ENCODE assay signal across 22 cellular contexts in genomic region chr7:36039671-36040070, GRCh38.
"Had no signal": no experiment of that assay in that cellular context is flagged by ENCODE, and none has a peak within 500 bp of the region (broad histone marks: within the 10 kb centered on the region; RNA-seq: fewer than 3 reads in every experiment).

No MANE protein-coding gene starts in this region.

- H3K9me3 Mint-ChIP-seq: activated CD4-positive, alpha-beta memory T cell treated with anti-CD3 and anti-CD28 coated beads for 36 hours; activated CD4-positive, alpha-beta T cell treated with anti-CD3 and anti-CD28 coated beads, Interleukin-2, amount 10 ng/mL, durations not matched to agents 24 days and 14 days; activated naive CD4-positive, alpha-beta T cell treated with anti-CD3 and anti-CD28 coated beads, Interleukin-2, amount 10 ng/mL, durations not matched to agents 7 days and 5 days; activated naive CD8-positive, alpha-beta T cell treated with anti-CD3 and anti-CD28 coated beads, Interleukin-2, amount 10 ng/mL, durations not matched to agents 7 days and 5 days; activated T-cell treated with anti-CD3 and anti-CD28 coated beads, Interleukin-2, amount 50 U/mL, for 24 hours; endodermal cell; naive thymus-derived CD8-positive, alpha-beta T cell; type B pancreatic cell had no signal

- H3K27me3 ChIP-seq: esophagus squamous epithelium, left lung, right lobe of liver had no signal

- H3K4me1 Mint-ChIP-seq: activated CD4-positive, alpha-beta T cell treated with anti-CD3 and anti-CD28 coated beads, Interleukin-2, amount 10 ng/mL, durations not matched to agents 24 days and 14 days; activated naive CD4-positive, alpha-beta T cell treated with anti-CD3 and anti-CD28 coated beads, Interleukin-2, amount 10 ng/mL, durations not matched to agents 7 days and 5 days; activated naive CD8-positive, alpha-beta T cell treated with anti-CD3 and anti-CD28 coated beads, Interleukin-2, amount 10 ng/mL, durations not matched to agents 7 days and 5 days had no signal

- H3K4me3 Mint-ChIP-seq: activated CD4-positive, alpha-beta memory T cell treated with anti-CD3 and anti-CD28 coated beads for 36 hours; activated CD4-positive, alpha-beta T cell treated with anti-CD3 and anti-CD28 coated beads, Interleukin-2, amount 10 ng/mL, durations not matched to agents 24 days and 14 days; activated naive CD4-positive, alpha-beta T cell treated with anti-CD3 and anti-CD28 coated beads, Interleukin-2, amount 10 ng/mL, durations not matched to agents 7 days and 5 days; activated naive CD8-positive, alpha-beta T cell treated with anti-CD3 and anti-CD28 coated beads, Interleukin-2, amount 10 ng/mL, durations not matched to agents 7 days and 5 days; activated T-cell treated with anti-CD3 and anti-CD28 coated beads, Interleukin-2, amount 50 U/mL, for 24 hours; endodermal cell; naive thymus-derived CD8-positive, alpha-beta T cell; type B pancreatic cell had no signal

- H3K36me3 Mint-ChIP-seq: activated CD4-positive, alpha-beta memory T cell treated with anti-CD3 and anti-CD28 coated beads for 36 hours; activated naive CD4-positive, alpha-beta T cell treated with anti-CD3 and anti-CD28 coated beads, Interleukin-2, amount 10 ng/mL, durations not matched to agents 7 days and 5 days; activated naive CD8-positive, alpha-beta T cell treated with anti-CD3 and anti-CD28 coated beads, Interleukin-2, amount 10 ng/mL, durations not matched to agents 7 days and 5 days; naive thymus-derived CD8-positive, alpha-beta T cell; type B pancreatic cell had no signal

- H3K9me3 ChIP-seq: esophagus squamous epithelium, left lung, right lobe of liver, thoracic aorta had no signal

- DNase-seq: activated CD4-positive, alpha-beta memory T cell treated with anti-CD3 and anti-CD28 coated beads for 36 hours; activated CD4-positive, alpha-beta T cell treated with anti-CD3 and anti-CD28 coated beads, Interleukin-2, amount 10 ng/mL, durations not matched to agents 24 days and 14 days; activated CD4-positive, CD25-positive, alpha-beta regulatory T cell treated with anti-CD3 and anti-CD28 coated beads, Interleukin-2, amount 50 U/mL, for 72 hours; activated CD8-positive, alpha-beta memory T cell treated with anti-CD3 and anti-CD28 coated beads, Interleukin-2, amount 50 U/mL, for 4 hours; activated gamma-delta T cell; activated naive CD4-positive, alpha-beta T cell treated with anti-CD3 and anti-CD28 coated beads, Interleukin-2, amount 10 ng/mL, durations not matched to agents 7 days and 5 days; activated naive CD8-positive, alpha-beta T cell treated with anti-CD3 and anti-CD28 coated beads, Interleukin-2, amount 10 ng/mL, durations not matched to agents 7 days and 5 days; activated T-cell treated with anti-CD3 and anti-CD28 coated beads, Interleukin-2, amount 50 U/mL, for 24 hours; amygdala; caudate nucleus; endodermal cell; esophagus squamous epithelium; foreskin melanocyte; left lung; naive thymus-derived CD8-positive, alpha-beta T cell; posterior cingulate gyrus; stimulated activated CD4-positive, alpha-beta T cell treated with anti-CD3 and anti-CD28 coated beads, Interleukin-2, amount 100 ng/mL, for 48 hours; stimulated activated naive CD4-positive, alpha-beta T cell treated with Interleukin-2 at 50 U/mL for 16 hours had no signal

- H3K4me3 ChIP-seq: esophagus squamous epithelium, left lung, right lobe of liver, thoracic aorta had no signal

- H3K27me3 Mint-ChIP-seq: activated CD4-positive, alpha-beta memory T cell treated with anti-CD3 and anti-CD28 coated beads for 36 hours; activated T-cell treated with anti-CD3 and anti-CD28 coated beads, Interleukin-2, amount 50 U/mL, for 24 hours; type B pancreatic cell had no signal

- H3K36me3 ChIP-seq: esophagus squamous epithelium, left lung, right lobe of liver, thoracic aorta had no signal

- ATAC-seq: left lung; naive thymus-derived CD8-positive, alpha-beta T cell had no signal

- H3K27ac Mint-ChIP-seq: activated CD4-positive, alpha-beta memory T cell treated with anti-CD3 and anti-CD28 coated beads for 36 hours; activated CD4-positive, alpha-beta T cell treated with anti-CD3 and anti-CD28 coated beads, Interleukin-2, amount 10 ng/mL, durations not matched to agents 24 days and 14 days; activated naive CD4-positive, alpha-beta T cell treated with anti-CD3 and anti-CD28 coated beads, Interleukin-2, amount 10 ng/mL, durations not matched to agents 7 days and 5 days; activated naive CD8-positive, alpha-beta T cell treated with anti-CD3 and anti-CD28 coated beads, Interleukin-2, amount 10 ng/mL, durations not matched to agents 7 days and 5 days; activated T-cell treated with anti-CD3 and anti-CD28 coated beads, Interleukin-2, amount 50 U/mL, for 24 hours; endodermal cell; naive thymus-derived CD8-positive, alpha-beta T cell had no signal

- H3K27ac ChIP-seq: epithelial cell of prostate, right lobe of liver, thoracic aorta had no signal
